In genomic region chr7:149735181-149735602, GRCh38 we compare ENCODE assay signal across 2 cellular contexts.
TF ChIP-seq lines count a peak whose summit lies in the region.

No MANE protein-coding gene starts in this region.

TF ChIP-seq in A549, 52 proteins besides CTCF, POLR2A, EP300 and RAD21:
- TF ChIP-seq, protein P1, sequence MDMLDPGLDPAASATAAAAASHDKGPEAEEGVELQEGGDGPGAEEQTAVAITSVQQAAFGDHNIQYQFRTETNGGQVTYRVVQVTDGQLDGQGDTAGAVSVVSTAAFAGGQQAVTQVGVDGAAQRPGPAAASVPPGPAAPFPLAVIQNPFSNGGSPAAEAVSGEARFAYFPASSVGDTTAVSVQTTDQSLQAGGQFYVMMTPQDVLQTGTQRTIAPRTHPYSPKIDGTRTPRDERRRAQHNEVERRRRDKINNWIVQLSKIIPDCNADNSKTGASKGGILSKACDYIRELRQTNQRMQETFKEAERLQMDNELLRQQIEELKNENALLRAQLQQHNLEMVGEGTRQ (IDR thresholded peaks at IDR 0.05): no peak
- TF ChIP-seq RARB (CRISPR knock-in tag; IDR thresholded peaks at IDR 0.05) (no peak), PHF8 (IDR thresholded peaks at IDR 0.05; ENCODE audit: borderline replicate concordance, low read depth) (no peak), ZC3H11A (IDR thresholded peaks at IDR 0.05) (no peak), ZNF302 (CRISPR knock-in tag; IDR thresholded peaks at IDR 0.05) (no peak), TFCP2L1 (CRISPR knock-in tag; IDR thresholded peaks at IDR 0.05) (no peak), POLR2AphosphoS2 (conservative IDR thresholded peaks at IDR 0.05; ENCODE audit: low read length) (no peak), HOXA7 (CRISPR knock-in tag; IDR thresholded peaks at IDR 0.05) (no peak), HEYL (CRISPR knock-in tag; IDR thresholded peaks at IDR 0.05) (no peak), CHD2 (IDR thresholded peaks at IDR 0.05; ENCODE audit: low read length, partially characterized antibody) (no peak), HMGXB4 (CRISPR knock-in tag; IDR thresholded peaks at IDR 0.05; ENCODE audit: borderline replicate concordance) (no peak), MYC (IDR thresholded peaks at IDR 0.05; ENCODE audit: borderline replicate concordance, low read length) (no peak), E2F6 (IDR thresholded peaks at IDR 0.05; ENCODE audit: borderline replicate concordance, low read depth) (no peak), HDAC2 (IDR thresholded peaks at IDR 0.05) (no peak)
- TF ChIP-seq, protein P2, sequence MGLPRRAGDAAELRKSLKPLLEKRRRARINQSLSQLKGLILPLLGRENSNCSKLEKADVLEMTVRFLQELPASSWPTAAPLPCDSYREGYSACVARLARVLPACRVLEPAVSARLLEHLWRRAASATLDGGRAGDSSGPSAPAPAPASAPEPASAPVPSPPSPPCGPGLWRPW (IDR thresholded peaks at IDR 0.05): no peak

TF ChIP-seq in H1, 55 proteins besides CTCF, POLR2A, EP300 and RAD21:
- TF ChIP-seq POLR2AphosphoS5 (IDR thresholded peaks at IDR 0.05; ENCODE audit: low read depth, low read length) (0 out of 2 replicates have a peak, but pooled peaks have one; percentile 29), EZH2 (IDR thresholded peaks at IDR 0.05; ENCODE audit: low read depth, low read length, severe bottlenecking) (no peak), PHF8 (conservative IDR thresholded peaks at IDR 0.05; ENCODE audit: low read depth, low read length) (no peak), CHD1 (IDR thresholded peaks at IDR 0.05; ENCODE audit: low read depth, low read length) (no peak)
